1 cellular context compared by ENCODE assay signal in the genomic region with DNA sequence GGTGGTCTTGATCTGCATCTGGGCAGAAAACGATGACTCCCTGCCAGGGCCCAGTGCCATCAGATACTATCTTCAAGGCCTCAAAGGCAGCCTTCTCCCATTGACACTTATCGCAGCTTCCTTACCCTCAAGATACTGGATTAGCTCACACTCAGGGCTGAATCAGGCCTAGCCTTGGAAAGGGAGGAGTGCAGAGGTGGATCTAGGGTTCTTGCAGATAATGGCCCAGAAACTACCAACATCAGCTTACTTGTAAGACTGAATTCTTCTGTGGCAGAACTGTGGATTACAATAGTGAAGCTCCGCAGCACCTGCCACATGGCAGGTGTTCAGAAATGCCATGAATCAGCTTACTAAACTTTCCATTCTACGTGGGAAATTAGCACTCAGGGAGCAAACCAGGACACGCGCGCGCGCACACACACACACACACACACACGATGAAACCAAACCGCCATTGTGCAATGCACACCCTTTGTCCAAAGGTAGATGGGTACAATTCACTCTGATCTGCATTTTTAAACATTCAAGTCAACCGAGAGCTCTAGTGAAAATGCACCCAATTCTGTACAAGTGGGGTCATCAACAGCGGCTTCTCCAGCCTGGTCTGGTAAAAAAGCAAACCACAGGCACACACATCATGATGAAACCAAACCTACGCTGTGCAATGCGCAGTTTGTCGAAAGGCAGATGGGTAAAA.
TF ChIP-seq lines count a peak whose summit lies in the region.

No MANE protein-coding gene starts in this region.

TF ChIP-seq in H1, 55 proteins besides CTCF, POLR2A, EP300 and RAD21:
- TF ChIP-seq TCF12 (IDR thresholded peaks at IDR 0.05; ENCODE audit: low read depth, low read length) (no peak), RXRA (IDR thresholded peaks at IDR 0.05; ENCODE audit: insufficient read depth, low read depth, low read length) (no peak), CBX8 (IDR thresholded peaks at IDR 0.05; ENCODE audit: borderline replicate concordance, low read depth, low read length) (no peak), CHD1 (IDR thresholded peaks at IDR 0.05; ENCODE audit: low read depth, low read length) (no peak), ASH2L (IDR thresholded peaks at IDR 0.05; ENCODE audit: low read length) (no peak), GTF2F1 (IDR thresholded peaks at IDR 0.05; ENCODE audit: borderline replicate concordance, low read depth, low read length) (no peak), ZNF274 (IDR thresholded peaks at IDR 0.05; ENCODE audit: borderline replicate concordance, extremely low read depth, low read length) (no peak)
- TF ChIP-seq, protein P1, sequence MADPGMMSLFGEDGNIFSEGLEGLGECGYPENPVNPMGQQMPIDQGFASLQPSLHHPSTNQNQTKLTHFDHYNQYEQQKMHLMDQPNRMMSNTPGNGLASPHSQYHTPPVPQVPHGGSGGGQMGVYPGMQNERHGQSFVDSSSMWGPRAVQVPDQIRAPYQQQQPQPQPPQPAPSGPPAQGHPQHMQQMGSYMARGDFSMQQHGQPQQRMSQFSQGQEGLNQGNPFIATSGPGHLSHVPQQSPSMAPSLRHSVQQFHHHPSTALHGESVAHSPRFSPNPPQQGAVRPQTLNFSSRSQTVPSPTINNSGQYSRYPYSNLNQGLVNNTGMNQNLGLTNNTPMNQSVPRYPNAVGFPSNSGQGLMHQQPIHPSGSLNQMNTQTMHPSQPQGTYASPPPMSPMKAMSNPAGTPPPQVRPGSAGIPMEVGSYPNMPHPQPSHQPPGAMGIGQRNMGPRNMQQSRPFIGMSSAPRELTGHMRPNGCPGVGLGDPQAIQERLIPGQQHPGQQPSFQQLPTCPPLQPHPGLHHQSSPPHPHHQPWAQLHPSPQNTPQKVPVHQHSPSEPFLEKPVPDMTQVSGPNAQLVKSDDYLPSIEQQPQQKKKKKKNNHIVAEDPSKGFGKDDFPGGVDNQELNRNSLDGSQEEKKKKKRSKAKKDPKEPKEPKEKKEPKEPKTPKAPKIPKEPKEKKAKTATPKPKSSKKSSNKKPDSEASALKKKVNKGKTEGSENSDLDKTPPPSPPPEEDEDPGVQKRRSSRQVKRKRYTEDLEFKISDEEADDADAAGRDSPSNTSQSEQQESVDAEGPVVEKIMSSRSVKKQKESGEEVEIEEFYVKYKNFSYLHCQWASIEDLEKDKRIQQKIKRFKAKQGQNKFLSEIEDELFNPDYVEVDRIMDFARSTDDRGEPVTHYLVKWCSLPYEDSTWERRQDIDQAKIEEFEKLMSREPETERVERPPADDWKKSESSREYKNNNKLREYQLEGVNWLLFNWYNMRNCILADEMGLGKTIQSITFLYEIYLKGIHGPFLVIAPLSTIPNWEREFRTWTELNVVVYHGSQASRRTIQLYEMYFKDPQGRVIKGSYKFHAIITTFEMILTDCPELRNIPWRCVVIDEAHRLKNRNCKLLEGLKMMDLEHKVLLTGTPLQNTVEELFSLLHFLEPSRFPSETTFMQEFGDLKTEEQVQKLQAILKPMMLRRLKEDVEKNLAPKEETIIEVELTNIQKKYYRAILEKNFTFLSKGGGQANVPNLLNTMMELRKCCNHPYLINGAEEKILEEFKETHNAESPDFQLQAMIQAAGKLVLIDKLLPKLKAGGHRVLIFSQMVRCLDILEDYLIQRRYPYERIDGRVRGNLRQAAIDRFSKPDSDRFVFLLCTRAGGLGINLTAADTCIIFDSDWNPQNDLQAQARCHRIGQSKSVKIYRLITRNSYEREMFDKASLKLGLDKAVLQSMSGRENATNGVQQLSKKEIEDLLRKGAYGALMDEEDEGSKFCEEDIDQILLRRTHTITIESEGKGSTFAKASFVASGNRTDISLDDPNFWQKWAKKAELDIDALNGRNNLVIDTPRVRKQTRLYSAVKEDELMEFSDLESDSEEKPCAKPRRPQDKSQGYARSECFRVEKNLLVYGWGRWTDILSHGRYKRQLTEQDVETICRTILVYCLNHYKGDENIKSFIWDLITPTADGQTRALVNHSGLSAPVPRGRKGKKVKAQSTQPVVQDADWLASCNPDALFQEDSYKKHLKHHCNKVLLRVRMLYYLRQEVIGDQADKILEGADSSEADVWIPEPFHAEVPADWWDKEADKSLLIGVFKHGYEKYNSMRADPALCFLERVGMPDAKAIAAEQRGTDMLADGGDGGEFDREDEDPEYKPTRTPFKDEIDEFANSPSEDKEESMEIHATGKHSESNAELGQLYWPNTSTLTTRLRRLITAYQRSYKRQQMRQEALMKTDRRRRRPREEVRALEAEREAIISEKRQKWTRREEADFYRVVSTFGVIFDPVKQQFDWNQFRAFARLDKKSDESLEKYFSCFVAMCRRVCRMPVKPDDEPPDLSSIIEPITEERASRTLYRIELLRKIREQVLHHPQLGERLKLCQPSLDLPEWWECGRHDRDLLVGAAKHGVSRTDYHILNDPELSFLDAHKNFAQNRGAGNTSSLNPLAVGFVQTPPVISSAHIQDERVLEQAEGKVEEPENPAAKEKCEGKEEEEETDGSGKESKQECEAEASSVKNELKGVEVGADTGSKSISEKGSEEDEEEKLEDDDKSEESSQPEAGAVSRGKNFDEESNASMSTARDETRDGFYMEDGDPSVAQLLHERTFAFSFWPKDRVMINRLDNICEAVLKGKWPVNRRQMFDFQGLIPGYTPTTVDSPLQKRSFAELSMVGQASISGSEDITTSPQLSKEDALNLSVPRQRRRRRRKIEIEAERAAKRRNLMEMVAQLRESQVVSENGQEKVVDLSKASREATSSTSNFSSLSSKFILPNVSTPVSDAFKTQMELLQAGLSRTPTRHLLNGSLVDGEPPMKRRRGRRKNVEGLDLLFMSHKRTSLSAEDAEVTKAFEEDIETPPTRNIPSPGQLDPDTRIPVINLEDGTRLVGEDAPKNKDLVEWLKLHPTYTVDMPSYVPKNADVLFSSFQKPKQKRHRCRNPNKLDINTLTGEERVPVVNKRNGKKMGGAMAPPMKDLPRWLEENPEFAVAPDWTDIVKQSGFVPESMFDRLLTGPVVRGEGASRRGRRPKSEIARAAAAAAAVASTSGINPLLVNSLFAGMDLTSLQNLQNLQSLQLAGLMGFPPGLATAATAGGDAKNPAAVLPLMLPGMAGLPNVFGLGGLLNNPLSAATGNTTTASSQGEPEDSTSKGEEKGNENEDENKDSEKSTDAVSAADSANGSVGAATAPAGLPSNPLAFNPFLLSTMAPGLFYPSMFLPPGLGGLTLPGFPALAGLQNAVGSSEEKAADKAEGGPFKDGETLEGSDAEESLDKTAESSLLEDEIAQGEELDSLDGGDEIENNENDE (IDR thresholded peaks at IDR 0.05; ENCODE audit: insufficient replicate concordance, low read length) = no peak
TF ChIP-seq in H1: peak in this region for 0.
